19 cellular contexts compared by ENCODE assay signal in the genomic region with DNA sequence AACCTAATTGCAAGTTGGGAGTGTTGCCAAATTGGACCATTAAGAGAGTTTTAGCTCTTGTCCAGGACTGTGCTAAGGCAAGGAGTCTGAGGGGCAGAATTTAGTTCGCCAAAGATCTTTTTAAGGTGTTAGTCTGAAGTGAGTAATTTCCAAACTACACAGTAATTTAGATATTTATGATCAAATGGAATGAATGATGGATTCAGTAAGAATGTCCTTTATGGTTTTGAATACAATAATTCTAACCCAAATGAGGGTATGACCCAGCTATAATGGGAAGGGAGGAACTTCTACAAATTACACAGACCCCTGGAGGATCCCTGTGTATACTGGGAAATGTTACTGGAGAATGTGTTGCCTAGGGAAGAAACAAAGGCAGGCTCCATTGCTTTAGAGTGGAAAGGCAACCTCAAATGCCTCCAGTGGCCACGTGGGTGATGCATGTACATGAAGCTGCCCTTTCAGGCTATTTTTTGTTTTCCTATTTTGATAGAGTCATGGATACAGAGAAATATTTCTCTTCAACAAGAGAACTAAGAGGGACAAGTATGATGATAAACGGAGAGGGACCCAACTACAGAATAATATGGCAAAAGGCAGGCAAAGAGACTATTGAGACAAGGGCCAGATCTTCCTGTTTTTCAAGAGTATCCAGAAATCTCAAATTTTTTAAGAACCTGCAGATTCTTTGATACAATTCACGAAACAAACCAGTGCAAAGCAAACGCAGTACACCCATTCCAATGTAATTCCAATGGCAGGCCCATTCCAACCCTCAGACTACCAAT. TPM values are rescaled to one million over a fixed set of nuclear protein-coding genes. Genes with fewer than 3 reads are reported as not detected.
"Had no signal": no experiment of that assay in that cellular context is flagged by ENCODE, and none has a peak within 500 bp of the region (broad histone marks: within the 10 kb centered on the region; RNA-seq: fewer than 3 reads in every experiment).

No MANE protein-coding gene starts in this region.

- H3K4me1 Mint-ChIP-seq: activated CD4-positive, alpha-beta T cell treated with anti-CD3 and anti-CD28 coated beads, Interleukin-2, amount 10 ng/mL, durations not matched to agents 24 days and 14 days; activated naive CD4-positive, alpha-beta T cell treated with anti-CD3 and anti-CD28 coated beads, Interleukin-2, amount 50 U/mL, for 24 hours had no signal

- H3K27ac Mint-ChIP-seq: activated CD4-positive, alpha-beta T cell treated with anti-CD3 and anti-CD28 coated beads, Interleukin-2, amount 10 ng/mL, durations not matched to agents 24 days and 14 days; activated CD8-positive, alpha-beta T cell treated with anti-CD3 and anti-CD28 coated beads, Interleukin-2, amount 10 ng/mL, durations not matched to agents 7 days and 5 days; activated naive CD4-positive, alpha-beta T cell treated with anti-CD3 and anti-CD28 coated beads, Interleukin-2, amount 50 U/mL, for 24 hours had no signal

- H3K27me3 ChIP-seq: cardiac muscle cell, left lung, transverse colon had no signal

- ATAC-seq: activated CD8-positive, alpha-beta T cell treated with anti-CD3 and anti-CD28 coated beads, Interleukin-2, amount 10 ng/mL, durations not matched to agents 7 days and 5 days; activated T-cell treated with anti-CD3 and anti-CD28 coated beads, Interleukin-2, amount 50 U/mL, for 4 hours; left lung had no signal

- H3K36me3 ChIP-seq: transverse colon had no signal

- H3K27ac ChIP-seq: cardiac muscle cell, left lung, transverse colon had no signal

- H3K4me3 ChIP-seq: cardiac muscle cell, left lung, transverse colon had no signal

- H3K36me3 Mint-ChIP-seq: activated naive CD4-positive, alpha-beta T cell treated with anti-CD3 and anti-CD28 coated beads, Interleukin-2, amount 50 U/mL, for 24 hours had no signal

- H3K9me3 ChIP-seq: left lung, transverse colon had no signal

- DNase-seq: activated CD4-positive, alpha-beta T cell treated with anti-CD3 and anti-CD28 coated beads, Interleukin-2, amount 10 ng/mL, durations not matched to agents 24 days and 14 days; activated CD4-positive, CD25-positive, alpha-beta regulatory T cell; activated CD8-positive, alpha-beta T cell treated with anti-CD3 and anti-CD28 coated beads, Interleukin-2, amount 10 ng/mL, durations not matched to agents 7 days and 5 days; activated effector memory CD4-positive, alpha-beta T cell treated with anti-CD3 and anti-CD28 coated beads, Interleukin-2, amount 50 U/mL, for 16 hours; activated T-cell treated with anti-CD3 and anti-CD28 coated beads, Interleukin-2, amount 50 U/mL, for 4 hours; amniotic stem cell; dermis blood vessel endothelial cell; glutamatergic neuron; left lung; mammary epithelial cell; midbrain; occipital lobe; retina; stimulated activated CD4-positive, alpha-beta T cell treated with anti-CD3 and anti-CD28 coated beads, Interleukin-2, amount 100 ng/mL, for 24 hours; T-helper 1 cell; T-helper 9 cell; transverse colon had no signal

- H3K9me3 Mint-ChIP-seq: activated CD4-positive, alpha-beta T cell treated with anti-CD3 and anti-CD28 coated beads, Interleukin-2, amount 10 ng/mL, durations not matched to agents 24 days and 14 days; activated naive CD4-positive, alpha-beta T cell treated with anti-CD3 and anti-CD28 coated beads, Interleukin-2, amount 50 U/mL, for 24 hours; activated T-cell treated with anti-CD3 and anti-CD28 coated beads, Interleukin-2, amount 50 U/mL, for 4 hours had no signal

- H3K4me1 ChIP-seq: transverse colon had no signal

- H3K4me3 Mint-ChIP-seq: activated CD4-positive, alpha-beta T cell treated with anti-CD3 and anti-CD28 coated beads, Interleukin-2, amount 10 ng/mL, durations not matched to agents 24 days and 14 days; activated CD8-positive, alpha-beta T cell treated with anti-CD3 and anti-CD28 coated beads, Interleukin-2, amount 10 ng/mL, durations not matched to agents 7 days and 5 days; activated naive CD4-positive, alpha-beta T cell treated with anti-CD3 and anti-CD28 coated beads, Interleukin-2, amount 50 U/mL, for 24 hours; activated T-cell treated with anti-CD3 and anti-CD28 coated beads, Interleukin-2, amount 50 U/mL, for 4 hours had no signal

RNA-seq across cellular contexts. Expression of a gene that starts 25.4 kb away (rescaled TPM):
- total RNA-seq: activated CD4-positive, alpha-beta T cell treated with anti-CD3 and anti-CD28 coated beads, Interleukin-2, amount 10 ng/mL, durations not matched to agents 24 days and 14 days; activated CD8-positive, alpha-beta T cell treated with anti-CD3 and anti-CD28 coated beads, Interleukin-2, amount 10 ng/mL, durations not matched to agents 7 days and 5 days had no signal
